1 cellular context compared by ENCODE assay signal in the genomic region with DNA sequence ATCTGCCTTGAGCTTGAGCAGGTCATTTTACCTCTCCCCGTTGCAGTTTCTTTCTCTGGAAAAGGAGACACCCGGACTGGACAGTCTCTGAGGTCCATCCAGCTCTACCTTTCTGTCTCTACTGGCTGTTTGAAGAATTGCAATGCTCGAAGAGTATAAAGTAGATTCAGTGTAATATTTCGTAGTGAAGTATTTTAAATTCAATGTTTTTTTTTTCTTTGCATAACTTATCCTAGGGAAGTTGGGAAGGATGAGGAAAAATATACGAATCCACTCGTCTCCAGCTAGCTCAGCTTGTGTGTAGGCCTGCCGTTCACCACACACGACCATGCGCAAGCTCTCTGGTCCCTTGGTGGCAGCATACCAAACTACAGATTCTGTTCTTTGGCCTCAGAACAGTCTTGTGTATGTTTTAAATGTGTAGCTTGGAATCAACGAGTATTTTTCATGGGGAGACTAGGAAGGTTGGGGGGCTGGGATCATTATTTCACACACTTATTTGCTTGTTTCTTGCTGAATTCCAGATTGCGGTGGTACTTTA.
TF ChIP-seq lines count a peak whose summit lies in the region.

No MANE protein-coding gene starts in this region.

TF ChIP-seq in HepG2, 621 proteins besides CTCF, POLR2A, EP300 and RAD21:
- TF ChIP-seq, protein P1, sequence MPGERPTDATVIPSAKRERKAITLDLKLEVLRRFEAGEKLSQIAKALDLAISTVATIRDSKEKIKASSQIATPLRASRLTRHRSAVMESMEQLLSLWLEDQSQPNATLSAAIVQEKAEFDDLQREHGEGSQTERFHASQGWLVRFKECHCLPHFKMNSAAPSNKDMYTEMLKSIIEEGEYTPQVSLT (CRISPR knock-in tag; IDR thresholded peaks at IDR 0.05; ENCODE audit: borderline replicate concordance, low read depth) = no peak
- TF ChIP-seq NCOA2 (CRISPR knock-in tag; IDR thresholded peaks at IDR 0.05) (no peak), RXRB (CRISPR knock-in tag; IDR thresholded peaks at IDR 0.05; ENCODE audit: borderline replicate concordance) (no peak), ZNF441 (CRISPR knock-in tag; IDR thresholded peaks at IDR 0.05; ENCODE audit: borderline replicate concordance) (no peak), ZNF614 (CRISPR knock-in tag; IDR thresholded peaks at IDR 0.05; ENCODE audit: borderline replicate concordance) (no peak)
